Comparison of ENCODE assay signal across 15 cellular contexts in the genomic region with DNA sequence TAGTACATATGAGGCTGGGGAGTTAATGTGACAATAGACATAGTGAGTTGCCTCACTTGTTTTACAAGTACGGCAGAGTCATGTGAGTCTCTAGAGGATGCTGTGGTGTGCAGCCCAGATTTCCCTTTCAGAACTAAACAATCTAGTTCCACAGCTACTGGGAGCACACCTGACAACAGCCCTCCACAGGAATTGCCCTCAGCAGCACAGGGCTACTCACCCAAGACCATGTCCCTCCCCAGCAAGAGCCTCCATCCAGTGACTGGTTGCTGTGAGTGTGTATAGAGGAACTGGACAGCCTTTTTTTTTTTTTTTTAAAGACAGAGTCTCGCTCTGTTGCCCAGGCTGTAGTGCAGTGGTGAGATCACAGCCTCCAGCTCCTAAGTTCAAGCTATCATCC. TPM values are rescaled to one million over a fixed set of nuclear protein-coding genes. Genes with fewer than 3 reads are reported as not detected.
A peak's percentile ranks its signal among the peaks of the same experiment; 100 is the strongest.
DNase-seq lines count a peak whose midpoint lies in the region; ATAC-seq and TF ChIP-seq lines count a peak whose summit lies in the region.
"Had no signal": no experiment of that assay in that cellular context is flagged by ENCODE, and none has a peak within 500 bp of the region (broad histone marks: within the 10 kb centered on the region; RNA-seq: fewer than 3 reads in every experiment).

No MANE protein-coding gene starts in this region.

- no peaks in the 10 kb centered on the region for H3K36me3 Mint-ChIP-seq in CD14-positive monocyte
- H3K36me3 Mint-ChIP-seq: naive thymus-derived CD8-positive, alpha-beta T cell had no signal

- in situ Hi-C loops in gastrocnemius medialis (cut with MboI; ENCODE audit: low sequenced_read_pairs in 4 of 4), result no loop called here

- no peaks in the 10 kb centered on the region for H3K9me3 Mint-ChIP-seq in CD14-positive monocyte
- H3K9me3 Mint-ChIP-seq: dendritic cell treated with granulocyte-macrophage colony-stimulating factor and Interleukin-4, amounts not matched to agents 40 ng/mL and 50 ng/mL, for 4 days; naive thymus-derived CD8-positive, alpha-beta T cell had no signal

- TF ChIP-seq CTCF in prostate gland (IDR thresholded peaks at IDR 0.05) (no peak), gastrocnemius medialis (IDR thresholded peaks at IDR 0.05 in 4 of 5, conservative IDR thresholded peaks at IDR 0.05 in 1 of 5) (no peak), CD14-positive monocyte (IDR thresholded peaks at IDR 0.05) (no peak)

- H3K4me3 Mint-ChIP-seq in CD14-positive monocyte, result no peak overlapping the region
- H3K4me3 Mint-ChIP-seq: dendritic cell treated with granulocyte-macrophage colony-stimulating factor and Interleukin-4, amounts not matched to agents 40 ng/mL and 50 ng/mL, for 4 days; naive thymus-derived CD8-positive, alpha-beta T cell had no signal

- no peaks in the 10 kb centered on the region for H3K27me3 Mint-ChIP-seq in CD14-positive monocyte (ENCODE audit: low read depth in 3 of 3)
- H3K27me3 Mint-ChIP-seq: dendritic cell treated with granulocyte-macrophage colony-stimulating factor and Interleukin-4, amounts not matched to agents 40 ng/mL and 50 ng/mL, for 4 days had no signal

- H3K27ac ChIP-seq in prostate gland (no peak overlapping the region), gastrocnemius medialis (no peak overlapping the region)
- H3K27ac ChIP-seq: vagina had no signal

- H3K4me1 Mint-ChIP-seq in CD14-positive monocyte, result no peaks in the 10 kb centered on the region

- WGBS in prostate gland, result 58% methylated on average over 2 of the region's 2 CpGs

- no peaks in the 10 kb centered on the region for H3K4me1 ChIP-seq in prostate gland (replicated peaks)
- H3K4me1 ChIP-seq in gastrocnemius medialis, result peaks cover 2 to 4% of the 10 kb centered on the region in 2 donors
- H3K4me1 ChIP-seq: vagina had no signal

- DNase-seq in prostate gland (ENCODE audit: low spot score), result peak; percentile 26
- DNase-seq in gastrocnemius medialis, result no peak
- DNase-seq in GM19240 (ENCODE audit: insufficient read length, low spot score), result no peak
- DNase-seq in SW 1271 (lab: John Stamatoyannopoulos, UW), result no peak
- no peak for DNase-seq in CD14-positive monocyte (ENCODE audit: low spot score)
- DNase-seq: activated effector memory CD4-positive, alpha-beta T cell treated with Interleukin-2 at 50 U/mL for 16 hours; DND-41; naive thymus-derived CD8-positive, alpha-beta T cell; NCI-H2227 treated with DMSO at 0.1 percent for 48 hours; stimulated activated CD4-positive, alpha-beta T cell treated with anti-CD3 and anti-CD28 coated beads, Interleukin-2, amount 100 ng/mL, for 48 hours had no signal

- intact Hi-C loops in prostate gland (cut with DNase I), result no loop called here
- intact Hi-C loops in gastrocnemius medialis (cut with DNase I; ENCODE audit: low total_unique reads), result no loop called here
- intact Hi-C loops in CD14-positive monocyte (cut with micrococcal nuclease), result no loop called here

- no peaks in the 10 kb centered on the region for H3K27me3 ChIP-seq in prostate gland (replicated peaks; ENCODE audit: insufficient read depth)
- no peaks in the 10 kb centered on the region for H3K27me3 ChIP-seq in gastrocnemius medialis
- H3K27me3 ChIP-seq: vagina had no signal

- peak; percentile 58 for ATAC-seq in GM18873 (IDR thresholded peaks at IDR 0.05; ENCODE audit: low FRiP score, unreplicated experiment)
- ATAC-seq in GM21786 (IDR thresholded peaks at IDR 0.05; ENCODE audit: unreplicated experiment), result peak; percentile 58
- peak; percentile 65 for ATAC-seq in HG03432 (IDR thresholded peaks at IDR 0.05; ENCODE audit: unreplicated experiment)
- no peak for ATAC-seq in gastrocnemius medialis
- ATAC-seq: naive thymus-derived CD8-positive, alpha-beta T cell had no signal

- no peak for TF ChIP-seq POLR2A in prostate gland (IDR thresholded peaks at IDR 0.05)
- no peak for TF ChIP-seq POLR2A in gastrocnemius medialis (IDR thresholded peaks at IDR 0.05)

- H3K27ac Mint-ChIP-seq in CD14-positive monocyte, result no peak overlapping the region
- H3K27ac Mint-ChIP-seq: dendritic cell treated with granulocyte-macrophage colony-stimulating factor and Interleukin-4, amounts not matched to agents 40 ng/mL and 50 ng/mL, for 4 days; naive thymus-derived CD8-positive, alpha-beta T cell had no signal

- H3K36me3 ChIP-seq in prostate gland, result no peaks in the 10 kb centered on the region
- H3K36me3 ChIP-seq in gastrocnemius medialis, result no peaks in the 10 kb centered on the region
- H3K36me3 ChIP-seq: vagina had no signal

- H3K4me3 ChIP-seq in prostate gland (no peak overlapping the region), gastrocnemius medialis (no peak overlapping the region)
- H3K4me3 ChIP-seq: vagina had no signal

- H3K9me3 ChIP-seq in prostate gland (no peaks in the 10 kb centered on the region), gastrocnemius medialis (no peaks in the 10 kb centered on the region)
- H3K9me3 ChIP-seq: vagina had no signal

RNA-seq across cellular contexts. Expression of gene UBE2E2, which starts 40.2 kb away (rescaled TPM):
- 10 to 100 TPM; 25.9 to 48.7 TPM for total RNA-seq in prostate gland
- total RNA-seq in gastrocnemius medialis, result 10 to 100 TPM in 3 of 4 donors, 1 to 10 TPM in 1; 7.9 to 44.7 (median 26.6) TPM
- 10 to 100 TPM; 66.3 to 78.0 TPM for polyA plus RNA-seq in CD14-positive monocyte

Comparison
In these comparisons a context has a peak if more than half of its experiments do, and no peak if none do; other contexts are left out.
1. ATAC-seq: peak in GM18873 (single experiment), GM21786 (single experiment) and HG03432 (single experiment); none in gastrocnemius medialis (0 of 2).